In genomic region chr3:94159062-94159726, GRCh38 we compare ENCODE assay signal across 1 cellular context.
TF ChIP-seq lines count a peak whose summit lies in the region.

No MANE protein-coding gene starts in this region.

TF ChIP-seq in IMR-90, 13 proteins besides CTCF, POLR2A, EP300 and RAD21 (continued from another document):
- TF ChIP-seq FOS (IDR thresholded peaks at IDR 0.05; ENCODE audit: low read depth, low read length) = no peak
- no peak for TF ChIP-seq CHD1 (IDR thresholded peaks at IDR 0.05; ENCODE audit: low read depth, low read length)
- no peak for TF ChIP-seq RFX5 (IDR thresholded peaks at IDR 0.05; ENCODE audit: low read depth, low read length)
- no peak for TF ChIP-seq CEBPB (IDR thresholded peaks at IDR 0.05; ENCODE audit: low read depth, low read length)
